2 cellular contexts compared by ENCODE assay signal in the genomic region with DNA sequence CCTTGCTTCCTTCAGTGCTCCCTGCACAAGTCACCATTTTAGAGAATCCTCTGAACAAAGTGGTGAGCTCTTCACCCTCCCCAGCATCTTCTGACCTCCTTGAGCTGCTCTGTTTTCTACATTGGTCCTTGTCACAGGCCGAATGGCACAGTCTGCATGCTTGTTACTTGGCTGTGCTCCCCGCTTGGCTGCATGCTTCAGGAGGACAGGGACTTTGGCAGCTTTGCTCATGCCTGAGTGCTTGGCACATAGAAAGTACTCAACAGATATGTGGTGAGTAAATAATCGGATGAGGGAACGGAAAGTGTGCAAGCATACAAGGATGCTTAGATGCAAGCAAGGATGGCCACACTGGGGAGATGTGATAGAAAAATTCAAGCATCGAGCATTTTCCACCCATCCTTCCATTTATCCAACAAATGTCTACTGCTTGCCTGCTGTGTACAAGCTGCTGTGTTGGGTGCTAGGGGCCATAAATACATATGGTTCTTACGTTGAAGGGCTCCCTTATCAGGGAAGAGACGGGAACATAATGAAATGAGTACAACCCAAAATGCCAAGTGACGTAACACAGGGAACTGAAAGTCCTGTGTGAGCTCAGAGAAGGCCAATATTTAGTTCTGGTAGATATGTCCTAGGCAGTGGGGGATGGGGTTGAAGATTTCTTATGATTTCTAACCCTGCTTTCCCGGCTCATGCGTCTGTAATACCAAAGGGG.
A peak's percentile ranks its signal among the peaks of the same experiment; 100 is the strongest.
TF ChIP-seq lines count a peak whose summit lies in the region.

No MANE protein-coding gene starts in this region.

TF ChIP-seq in GM12878, 131 proteins besides CTCF, POLR2A, EP300 and RAD21:
- TF ChIP-seq MEF2B (IDR thresholded peaks at IDR 0.05; ENCODE audit: partially characterized antibody, poor library complexity, severe bottlenecking): no peak
- TF ChIP-seq CREB1 (IDR thresholded peaks at IDR 0.05; ENCODE audit: low read depth): peak; percentile 87
- peak; percentile 72; the same call in 1 of the 2 replicates for TF ChIP-seq CREM (IDR thresholded peaks at IDR 0.05; ENCODE audit: low read depth)
- no peak for TF ChIP-seq GATAD2B (conservative IDR thresholded peaks at IDR 0.05; ENCODE audit: low read depth)
- TF ChIP-seq SUPT20H (IDR thresholded peaks at IDR 0.05; ENCODE audit: borderline replicate concordance, control insufficient read depth, low read depth, low read length): no peak
- TF ChIP-seq HSF1 (IDR thresholded peaks at IDR 0.05; ENCODE audit: low read depth, low read length): no peak
- no peak for TF ChIP-seq ATF3 (IDR thresholded peaks at IDR 0.05; ENCODE audit: borderline replicate concordance, extremely low read depth, low read depth, low read length)
- TF ChIP-seq, protein P1, sequence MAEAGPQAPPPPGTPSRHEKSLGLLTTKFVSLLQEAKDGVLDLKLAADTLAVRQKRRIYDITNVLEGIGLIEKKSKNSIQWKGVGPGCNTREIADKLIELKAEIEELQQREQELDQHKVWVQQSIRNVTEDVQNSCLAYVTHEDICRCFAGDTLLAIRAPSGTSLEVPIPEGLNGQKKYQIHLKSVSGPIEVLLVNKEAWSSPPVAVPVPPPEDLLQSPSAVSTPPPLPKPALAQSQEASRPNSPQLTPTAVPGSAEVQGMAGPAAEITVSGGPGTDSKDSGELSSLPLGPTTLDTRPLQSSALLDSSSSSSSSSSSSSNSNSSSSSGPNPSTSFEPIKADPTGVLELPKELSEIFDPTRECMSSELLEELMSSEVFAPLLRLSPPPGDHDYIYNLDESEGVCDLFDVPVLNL (IDR thresholded peaks at IDR 0.05; ENCODE audit: low read depth, low read length): no peak
- no peak for TF ChIP-seq CHD4 (IDR thresholded peaks at IDR 0.05)
- no peak for TF ChIP-seq CHD2 (IDR thresholded peaks at IDR 0.05; ENCODE audit: borderline replicate concordance, low read depth, low read length)
- TF ChIP-seq BCL3 (IDR thresholded peaks at IDR 0.05; ENCODE audit: borderline replicate concordance, insufficient read depth, low read depth, low read length, poor library complexity, severe bottlenecking): peak; percentile 58
- no peak for TF ChIP-seq MXI1 (IDR thresholded peaks at IDR 0.05; ENCODE audit: low read depth, low read length)
- TF ChIP-seq TBL1XR1 (IDR thresholded peaks at IDR 0.05; ENCODE audit: low read depth, low read length): no peak
- TF ChIP-seq BRCA1 (IDR thresholded peaks at IDR 0.05; ENCODE audit: low read depth, low read length): no peak
- TF ChIP-seq MYC (IDR thresholded peaks at IDR 0.05; ENCODE audit: insufficient read depth, insufficient read length, insufficient replicate concordance, low read length, severe bottlenecking): no peak
- TF ChIP-seq JUNB (IDR thresholded peaks at IDR 0.05): 0 out of 2 replicates have a peak, but pooled peaks have one; percentile 16
- peak; percentile 68; the same call in 1 of the 2 replicates for TF ChIP-seq SPI1 (IDR thresholded peaks at IDR 0.05; ENCODE audit: borderline replicate concordance, insufficient read depth, low read depth, low read length)
- TF ChIP-seq IKZF1 (conservative IDR thresholded peaks at IDR 0.05): no peak
- no peak for TF ChIP-seq MTA2 (IDR thresholded peaks at IDR 0.05; ENCODE audit: low read depth)
- no peak for TF ChIP-seq ZSCAN29 (IDR thresholded peaks at IDR 0.05)

TF ChIP-seq in HepG2, 621 proteins besides CTCF, POLR2A, EP300 and RAD21:
- TF ChIP-seq SRSF4 (IDR thresholded peaks at IDR 0.05; ENCODE audit: low read depth, low read length, poor library complexity, severe bottlenecking) (no peak), ZBTB7B (CRISPR knock-in tag; IDR thresholded peaks at IDR 0.05) (no peak), ZNF496 (CRISPR knock-in tag; IDR thresholded peaks at IDR 0.05; ENCODE audit: insufficient replicate concordance) (no peak), ZNF263 (CRISPR knock-in tag; IDR thresholded peaks at IDR 0.05) (peak; percentile 45; the same call in 1 of the 2 replicates)
- TF ChIP-seq, protein P2, sequence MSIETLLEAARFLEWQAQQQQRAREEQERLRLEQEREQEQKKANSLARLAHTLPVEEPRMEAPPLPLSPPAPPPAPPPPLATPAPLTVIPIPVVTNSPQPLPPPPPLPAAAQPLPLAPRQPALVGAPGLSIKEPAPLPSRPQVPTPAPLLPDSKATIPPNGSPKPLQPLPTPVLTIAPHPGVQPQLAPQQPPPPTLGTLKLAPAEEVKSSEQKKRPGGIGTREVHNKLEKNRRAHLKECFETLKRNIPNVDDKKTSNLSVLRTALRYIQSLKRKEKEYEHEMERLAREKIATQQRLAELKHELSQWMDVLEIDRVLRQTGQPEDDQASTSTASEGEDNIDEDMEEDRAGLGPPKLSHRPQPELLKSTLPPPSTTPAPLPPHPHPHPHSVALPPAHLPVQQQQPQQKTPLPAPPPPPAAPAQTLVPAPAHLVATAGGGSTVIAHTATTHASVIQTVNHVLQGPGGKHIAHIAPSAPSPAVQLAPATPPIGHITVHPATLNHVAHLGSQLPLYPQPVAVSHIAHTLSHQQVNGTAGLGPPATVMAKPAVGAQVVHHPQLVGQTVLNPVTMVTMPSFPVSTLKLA (IDR thresholded peaks at IDR 0.05): no peak
